In the genomic region with DNA sequence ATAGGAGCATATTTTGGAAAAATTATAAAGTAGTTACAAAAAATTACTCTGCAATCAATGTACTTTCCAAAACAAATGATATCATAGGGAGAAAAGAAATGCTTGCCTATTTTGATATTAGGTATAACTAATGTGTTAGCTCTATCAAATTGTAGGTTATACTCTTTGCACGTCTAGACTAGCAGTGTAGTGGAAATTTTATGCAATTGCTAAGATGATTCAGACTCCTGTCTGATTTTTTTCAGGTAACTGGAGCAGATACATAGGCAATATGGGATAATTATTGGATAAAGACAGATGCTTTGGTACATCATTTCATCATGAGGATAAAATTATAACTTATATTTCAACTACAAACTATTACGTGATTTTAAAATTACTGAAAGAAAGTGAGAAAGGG, we compare ENCODE assay signal across 6 cellular contexts.
"Had no signal": no experiment of that assay in that cellular context is flagged by ENCODE, and none has a peak within 500 bp of the region (broad histone marks: within the 10 kb centered on the region; RNA-seq: fewer than 3 reads in every experiment).

No MANE protein-coding gene starts in this region.

- H3K9me3 ChIP-seq: HAP-1 had no signal

- H3K36me3 ChIP-seq: HAP-1 had no signal

- H3K4me1 ChIP-seq: HAP-1 had no signal

- DNase-seq: GM23248, GOT3, H7, IMR-90 had no signal

- H3K27ac ChIP-seq: GM23248 had no signal

- H3K4me3 ChIP-seq: GM23248, HAP-1, K562 had no signal
